ENCODE assay signal across 10 cellular contexts in the genomic region with DNA sequence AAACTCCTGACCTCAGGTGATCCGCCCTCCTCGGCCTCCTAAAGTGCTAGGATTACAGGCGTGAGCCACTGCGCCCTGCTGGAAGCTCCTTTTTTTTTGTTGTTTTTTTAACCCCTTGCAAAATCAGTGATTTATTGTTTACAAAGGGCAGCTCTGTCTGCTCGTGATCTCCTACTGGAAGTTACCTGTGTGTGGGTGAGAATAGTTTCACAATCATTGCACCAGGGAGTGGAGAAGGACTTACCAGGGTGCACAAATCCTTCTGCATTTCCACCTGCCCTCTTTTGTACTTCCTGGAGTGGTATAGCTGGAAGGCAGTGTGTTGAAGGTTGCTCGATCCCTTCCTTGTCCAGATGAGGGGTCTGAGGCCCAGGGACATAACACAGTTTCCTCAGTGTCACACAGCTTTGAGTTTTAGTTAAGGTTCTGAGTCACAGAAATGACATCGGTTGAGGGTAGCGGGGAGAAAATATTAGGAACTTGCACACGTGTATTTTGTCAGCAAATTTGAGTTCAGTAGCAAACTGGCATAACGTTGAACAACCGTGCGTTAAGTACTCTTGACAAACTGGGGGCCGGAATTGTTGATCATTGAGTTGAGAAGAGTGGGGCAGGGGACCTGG. TPM values are rescaled to one million over a fixed set of nuclear protein-coding genes. Genes with fewer than 3 reads are reported as not detected.
DNase-seq lines count a peak whose midpoint lies in the region; ATAC-seq and TF ChIP-seq lines count a peak whose summit lies in the region.
"Had no signal": no experiment of that assay in that cellular context is flagged by ENCODE, and none has a peak within 500 bp of the region (broad histone marks: within the 10 kb centered on the region; RNA-seq: fewer than 3 reads in every experiment).

No MANE protein-coding gene starts in this region.

- no peak overlapping the region for H2BK5ac ChIP-seq in mesendoderm (ENCODE audit: low read length)

- H2BK120ac ChIP-seq in mesendoderm (ENCODE audit: low read depth, low read length): no peak overlapping the region

- H2AK5ac ChIP-seq in mesendoderm (ENCODE audit: low read length): no peak overlapping the region

- TF ChIP-seq POLR2A in heart left ventricle (IDR thresholded peaks at IDR 0.05): no peak
- TF ChIP-seq POLR2A in upper lobe of left lung (IDR thresholded peaks at IDR 0.05): no peak

- H3K36me3 ChIP-seq in heart left ventricle (no peaks in the 10 kb centered on the region), mesendoderm (ENCODE audit: control insufficient read depth, insufficient read depth, low read length) (no peaks in the 10 kb centered on the region), upper lobe of left lung (no peaks in the 10 kb centered on the region)

- 62 to 75% (median 68%) methylated on average over 13 of the region's 13 CpGs for WGBS in heart left ventricle, 4 donors
- WGBS in mesendoderm (ENCODE audit: extremely low coverage, insufficient coverage, low lambda C conversion rate): no CpG with 5 or more reads among the region's 13 CpGs
- 60 to 69% methylated on average over 13 of the region's 13 CpGs for WGBS in upper lobe of left lung, 2 donors

- H3K79me2 ChIP-seq in mesendoderm (ENCODE audit: control insufficient read depth, insufficient read depth, low read length): no peaks in the 10 kb centered on the region

- TF ChIP-seq CTCF in heart left ventricle (IDR thresholded peaks at IDR 0.05): no peak
- TF ChIP-seq CTCF in MCF 10A (IDR thresholded peaks at IDR 0.05; ENCODE audit: unreplicated experiment): no peak
- TF ChIP-seq CTCF in upper lobe of left lung (IDR thresholded peaks at IDR 0.05): no peak

- no peak overlapping the region for H3K9ac ChIP-seq in mesendoderm (ENCODE audit: low read length)

- peak overlapping the region; percentile 97 for H3K27ac Mint-ChIP-seq in MCF 10A (ENCODE audit: low read depth, unreplicated experiment)

- peak overlapping the region in 11 of 12 donors; percentile 41 to 88 (median 70) for H3K27ac ChIP-seq in heart left ventricle
- peak overlapping the region; percentile 1 for H3K27ac ChIP-seq in mesendoderm (ENCODE audit: low read depth, low read length)
- peak overlapping the region; percentile 70 to 82 (median 75) for H3K27ac ChIP-seq in upper lobe of left lung

- no peak overlapping the region for H4K8ac ChIP-seq in mesendoderm (ENCODE audit: low read depth, low read length)

- H3K27me3 ChIP-seq in heart left ventricle: no peaks in the 10 kb centered on the region
- H3K27me3 ChIP-seq in mesendoderm (ENCODE audit: insufficient read depth, low read length, poor library complexity): no peaks in the 10 kb centered on the region
- H3K27me3 ChIP-seq in upper lobe of left lung: no peaks in the 10 kb centered on the region

- no peaks in the 10 kb centered on the region for H3K27me3 Mint-ChIP-seq in MCF 10A (ENCODE audit: insufficient read depth, unreplicated experiment)

- no peak overlapping the region for H3K23ac ChIP-seq in mesendoderm (ENCODE audit: low read length)

- H3K4me3 ChIP-seq in heart left ventricle (no peak overlapping the region), mesendoderm (ENCODE audit: low read length) (no peak overlapping the region), upper lobe of left lung (no peak overlapping the region)

- no peak overlapping the region for H3K56ac ChIP-seq in mesendoderm (ENCODE audit: low read length)

- H3K9me3 ChIP-seq in heart left ventricle (peaks cover 0 to 24% (median 4%) of the 10 kb centered on the region in 12 donors), upper lobe of left lung (no peaks in the 10 kb centered on the region)

- peak in 1 of 4 donors; percentile 6 for ATAC-seq in heart left ventricle
- ATAC-seq in Right ventricle myocardium superior (ENCODE audit: poor library complexity): no peak
- peak in 1 of 2 donors; percentile 43 for ATAC-seq in upper lobe of left lung (ENCODE audit: low FRiP score in 2 of 2)
- no peak for ATAC-seq in GM18858 (IDR thresholded peaks at IDR 0.05; ENCODE audit: unreplicated experiment)

- H3K9me3 Mint-ChIP-seq in MCF 10A (ENCODE audit: unreplicated experiment): no peaks in the 10 kb centered on the region

- POLR2A ChIA-PET in MCF 10A (lab: Yijun Ruan, JAX): interaction anchor here (0.7 to 5.3 kb wide), 21 partner anchors 9 to 147 kb away, joined by 3 to 56 read pairs (median 4); a partner anchor contains a TSS

- H3K4me1 ChIP-seq in heart left ventricle (peaks cover 8 to 73% (median 60%) of the 10 kb centered on the region in 12 donors), mesendoderm (ENCODE audit: control insufficient read depth, low read depth, low read length) (peaks cover 8% of the 10 kb centered on the region), upper lobe of left lung (peaks cover 32 to 50% (median 40%) of the 10 kb centered on the region in 4 donors)

- CTCF ChIA-PET in MCF 10A (lab: Yijun Ruan, JAX): interaction anchor here (0.6 to 5.6 kb wide), 15 partner anchors 8 to 1359 kb away, joined by 3 to 23 read pairs (median 4); a partner anchor contains a TSS

- H3K18ac ChIP-seq in mesendoderm (ENCODE audit: low read length): no peak overlapping the region

- DNase-seq in heart left ventricle: no peak
- no peak for DNase-seq in Right ventricle myocardium superior
- peak; percentile 91 for DNase-seq in MCF 10A (ENCODE audit: unreplicated experiment)
- no peak for DNase-seq in mesendoderm
- DNase-seq in upper lobe of left lung: peak in 1 of 2 donors; percentile 39
- no peak for DNase-seq in stimulated activated CD4-positive, alpha-beta T cell treated with anti-CD3 and anti-CD28 coated beads, Interleukin-1b, Interleukin-23, amount 100 ng/mL, for 48 hours
- DNase-seq in NCI-H1105 (lab: John Stamatoyannopoulos, UW): no peak
- DNase-seq: activated CD8-positive, alpha-beta memory T cell treated with anti-CD3 and anti-CD28 coated beads for 24 hours; NCI-H510A had no signal

- peaks cover 28% of the 10 kb centered on the region for H3K4me1 Mint-ChIP-seq in MCF 10A (ENCODE audit: insufficient read depth, unreplicated experiment)

- intact Hi-C loops in heart left ventricle (cut with DNase I) (loop anchor here in 2 of 10 donors (5.0 kb wide), 1 partner anchor 63 kb away; no protein-coding TSS in a partner anchor), Right ventricle myocardium superior (cut with DNase I) (no loop called here), MCF 10A (cut with micrococcal nuclease) (no loop called here)

- peak overlapping the region; percentile 53 for H3K4me3 Mint-ChIP-seq in MCF 10A (ENCODE audit: unreplicated experiment)

- H3K4me2 ChIP-seq in mesendoderm (ENCODE audit: low read length): no peak overlapping the region

- peak in 1 of 4 donors; percentile 80 for TF ChIP-seq EP300 in upper lobe of left lung (IDR thresholded peaks at IDR 0.05)

- no TSS peak for BruUV-seq in MCF 10A (replicated peaks; lab: Mats Ljungman, UMichigan)

- H4K5ac ChIP-seq in mesendoderm (ENCODE audit: low read length): no peak overlapping the region

- H3K79me1 ChIP-seq in mesendoderm (ENCODE audit: low read length): peaks cover 3% of the 10 kb centered on the region

- H2BK15ac ChIP-seq in mesendoderm (replicated peaks; ENCODE audit: low read depth): no peak overlapping the region

- H3K4ac ChIP-seq in mesendoderm (ENCODE audit: low read depth, low read length): no peak overlapping the region

- peaks cover 6% of the 10 kb centered on the region for H3K36me3 Mint-ChIP-seq in MCF 10A (ENCODE audit: insufficient read depth, unreplicated experiment)

RNA-seq across cellular contexts. Expression of a gene that starts 11.3 kb away (rescaled TPM):
- 100 to 1,000 TPM; 149 to 364 (median 272) TPM for total RNA-seq in heart left ventricle
- 10 to 100 TPM; 53.3 to 76.3 TPM for polyA plus RNA-seq in heart left ventricle
- 273 TPM for total RNA-seq in Right ventricle myocardium superior
- total RNA-seq in MCF 10A (2022): 32.8 and 33.2 TPM in 2 replicates
- 20.1 TPM for polyA plus RNA-seq in mesendoderm (2013, experiment 1 of 2)
- polyA plus RNA-seq in mesendoderm (2013, experiment 2 of 2): 19.9 TPM
- total RNA-seq in upper lobe of left lung: 100 to 1,000 TPM in 1 of 6 donors, 10 to 100 TPM in 5; 46.7 to 107 (median 74.7) TPM

Comparison
In these comparisons a context has a peak if more than half of its experiments do, and no peak if none do; other contexts are left out.
1. H3K27ac ChIP-seq: peak in every context shown above with its lines; median percentile 75 in upper lobe of left lung; 70 in heart left ventricle; 1 in mesendoderm.